ENCODE assay signal across 20 cellular contexts in the genomic region with DNA sequence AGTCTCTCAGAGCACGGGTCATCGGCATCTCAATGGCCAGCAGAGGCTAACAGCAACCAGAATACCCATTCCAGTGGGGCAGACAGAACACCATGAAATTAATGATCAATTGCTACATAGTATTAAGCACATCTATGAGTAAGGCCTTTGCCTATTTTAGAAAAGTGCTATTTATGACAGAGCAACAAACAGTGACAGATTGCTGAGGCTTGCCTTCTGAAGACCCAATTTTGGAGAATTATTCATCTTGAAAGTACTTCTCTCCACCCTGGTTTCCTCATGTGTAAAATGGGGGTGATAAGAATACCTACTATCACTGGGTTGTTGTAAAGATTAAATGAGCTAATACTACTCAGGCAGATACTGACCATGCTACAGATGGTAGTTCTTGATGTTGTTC.
A peak's percentile ranks its signal among the peaks of the same experiment; 100 is the strongest.
DNase-seq lines count a peak whose midpoint lies in the region; ATAC-seq and TF ChIP-seq lines count a peak whose summit lies in the region.
"Had no signal": no experiment of that assay in that cellular context is flagged by ENCODE, and none has a peak within 500 bp of the region (broad histone marks: within the 10 kb centered on the region; RNA-seq: fewer than 3 reads in every experiment).

No MANE protein-coding gene starts in this region.

- H3K36me3 ChIP-seq in BLaER1 (peaks cover 4% of the 10 kb centered on the region; the same call in 1 of the 2 replicates), endodermal cell (ENCODE audit: control insufficient read depth, insufficient read depth, low read length) (peaks cover 8% of the 10 kb centered on the region)
- H3K36me3 ChIP-seq: adrenal gland, heart right ventricle had no signal

- H3K4me1 Mint-ChIP-seq in naive thymus-derived CD8-positive, alpha-beta T cell, result no peaks in the 10 kb centered on the region
- peaks cover 9% of the 10 kb centered on the region for H3K4me1 Mint-ChIP-seq in endodermal cell
- H3K4me1 Mint-ChIP-seq: CD14-positive monocyte had no signal

- H4K20me1 ChIP-seq in BLaER1, result no peaks in the 10 kb centered on the region

- H3K4me3 Mint-ChIP-seq in naive thymus-derived CD8-positive, alpha-beta T cell, result no peak overlapping the region
- H3K4me3 Mint-ChIP-seq in endodermal cell, result no peak overlapping the region
- H3K4me3 Mint-ChIP-seq: CD14-positive monocyte; nephron; T-helper 1 cell treated with Interleukin-12 subunit alpha and Interleukin-12 subunit beta and Interleukin-4 antibody, amounts not matched to agents 30 μg/mL and 1 μg/mL, for 36 hours had no signal

- no peak overlapping the region for H3K9ac ChIP-seq in BLaER1
- no peak overlapping the region for H3K9ac ChIP-seq in endodermal cell (ENCODE audit: extremely low read depth, low read length, poor library complexity, severe bottlenecking)
- H3K9ac ChIP-seq: GM23248 had no signal

- H3K4me3 ChIP-seq in BLaER1 (no peak overlapping the region), endodermal cell (ENCODE audit: low read length) (no peak overlapping the region)
- H3K4me3 ChIP-seq: adrenal gland, GM23248, heart right ventricle had no signal

- peaks cover 0 to 4% (median 0%) of the 10 kb centered on the region in 5 donors for H3K27me3 Mint-ChIP-seq in naive thymus-derived CD8-positive, alpha-beta T cell
- H3K27me3 Mint-ChIP-seq in endodermal cell (ENCODE audit: insufficient read depth), result no peaks in the 10 kb centered on the region

- H3K27ac ChIP-seq in BLaER1 (no peak overlapping the region), endodermal cell (ENCODE audit: low read depth, low read length) (no peak overlapping the region)
- H3K27ac ChIP-seq: adrenal gland, GM23248, heart right ventricle had no signal

- 96% methylated on average over 2 of the region's 2 CpGs; no CpG with 5 or more reads in 1 of the 2 experiments for WGBS in endodermal cell (ENCODE audit: insufficient coverage in 1 of 2, insufficient read length in 1 of 2), 2 experiments

- peak overlapping the region; percentile 4 for H3K4me2 ChIP-seq in BLaER1

- no peak for DNase-seq in naive thymus-derived CD8-positive, alpha-beta T cell
- no peak for DNase-seq in endodermal cell
- DNase-seq in NCI-H1436 treated with DMSO at 0.1 percent for 48 hours (lab: John Stamatoyannopoulos, UW), result no peak
- DNase-seq in NCI-H1048 (lab: John Stamatoyannopoulos, UW), result no peak
- DNase-seq: activated CD4-positive, CD25-positive, alpha-beta regulatory T cell; adrenal gland; caudate nucleus; effector CD8-positive, alpha-beta T cell; GM23248; heart right ventricle; NCI-H345; SHP77 treated with DMSO at 0.1 percent for 48 hours; stimulated activated naive CD8-positive, alpha-beta T cell treated with anti-CD3 and anti-CD28 coated beads, Interleukin-15, Interleukin-2, amounts not matched to agents 100 U/mL and 50 U/mL, for 24 hours had no signal

- peak; percentile 63 for ATAC-seq in GM18909 (IDR thresholded peaks at IDR 0.05; ENCODE audit: poor library complexity, unreplicated experiment)
- ATAC-seq in GM21723 (IDR thresholded peaks at IDR 0.05; ENCODE audit: unreplicated experiment), result peak; percentile 56
- peak; percentile 55 for ATAC-seq in HG03196 (IDR thresholded peaks at IDR 0.05; ENCODE audit: unreplicated experiment)
- no peak for ATAC-seq in naive thymus-derived CD8-positive, alpha-beta T cell
- ATAC-seq: heart right ventricle; stimulated activated naive CD8-positive, alpha-beta T cell treated with anti-CD3 and anti-CD28 coated beads, Interleukin-15, Interleukin-2, amounts not matched to agents 100 U/mL and 50 U/mL, for 24 hours had no signal

- no peaks in the 10 kb centered on the region for H3K36me3 Mint-ChIP-seq in naive thymus-derived CD8-positive, alpha-beta T cell
- peaks cover 22% of the 10 kb centered on the region for H3K36me3 Mint-ChIP-seq in endodermal cell (ENCODE audit: low read depth)
- H3K36me3 Mint-ChIP-seq: CD14-positive monocyte had no signal

- no peak for TF ChIP-seq CTCF in endodermal cell (conservative IDR thresholded peaks at IDR 0.05)

- H3K9me3 Mint-ChIP-seq in naive thymus-derived CD8-positive, alpha-beta T cell, result peaks cover 0 to 2% (median 0%) of the 10 kb centered on the region in 9 donors
- H3K9me3 Mint-ChIP-seq in endodermal cell, result no peaks in the 10 kb centered on the region
- H3K9me3 Mint-ChIP-seq: nephron; T-helper 1 cell treated with Interleukin-12 subunit alpha and Interleukin-12 subunit beta and Interleukin-4 antibody, amounts not matched to agents 30 μg/mL and 1 μg/mL, for 36 hours had no signal

- peaks cover 10% of the 10 kb centered on the region; the same call in 1 of the 2 replicates for H3K9me3 ChIP-seq in BLaER1
- H3K9me3 ChIP-seq in endodermal cell (ENCODE audit: control insufficient read depth, low read length), result no peaks in the 10 kb centered on the region
- H3K9me3 ChIP-seq: adrenal gland, heart right ventricle had no signal

- H3K27ac Mint-ChIP-seq in naive thymus-derived CD8-positive, alpha-beta T cell, result no peak overlapping the region
- H3K27ac Mint-ChIP-seq in endodermal cell, result no peak overlapping the region
- H3K27ac Mint-ChIP-seq: CD14-positive monocyte; nephron; T-helper 1 cell treated with Interleukin-12 subunit alpha and Interleukin-12 subunit beta and Interleukin-4 antibody, amounts not matched to agents 30 μg/mL and 1 μg/mL, for 36 hours had no signal

- H3K27me3 ChIP-seq in BLaER1 (no peaks in the 10 kb centered on the region), endodermal cell (ENCODE audit: control insufficient read depth, insufficient read depth, low read length, poor library complexity, severe bottlenecking) (no peaks in the 10 kb centered on the region)
- H3K27me3 ChIP-seq: adrenal gland, heart right ventricle had no signal

- POLR2A ChIA-PET in naive thymus-derived CD8-positive, alpha-beta T cell (lab: Charles Lee), result no interaction called here

- H3K4me1 ChIP-seq in BLaER1, result peaks cover 73% of the 10 kb centered on the region
- H3K4me1 ChIP-seq in endodermal cell (ENCODE audit: control insufficient read depth, insufficient read depth, low read length), result no peaks in the 10 kb centered on the region
- H3K4me1 ChIP-seq: adrenal gland, heart right ventricle had no signal

Comparison
In these comparisons a context has a peak if more than half of its experiments do, and no peak if none do; other contexts are left out.
1. ATAC-seq: peak in GM18909 (single experiment), GM21723 (single experiment) and HG03196 (single experiment); none in naive thymus-derived CD8-positive, alpha-beta T cell (0 of 2).